ENCODE assay signal across 1 cellular context in the genomic region with DNA sequence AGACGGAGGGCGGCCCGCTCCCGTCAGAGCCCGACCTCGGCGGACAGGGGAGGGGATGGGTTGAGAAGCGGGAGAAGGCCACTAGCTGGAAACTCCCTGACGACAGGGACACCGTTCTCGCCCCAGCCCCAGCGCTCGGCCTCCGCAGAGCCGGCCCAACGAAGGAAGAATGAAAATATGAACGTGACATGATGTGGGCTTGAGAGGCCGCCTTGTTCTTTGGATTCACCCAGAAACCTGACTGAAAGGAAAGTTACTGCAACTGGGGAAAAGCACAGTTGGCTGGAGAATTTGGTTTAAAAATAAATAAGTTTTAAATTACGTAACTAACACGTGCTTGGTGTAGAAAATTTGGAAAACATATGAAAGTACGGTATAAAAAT.
TF ChIP-seq lines count a peak whose summit lies in the region.

No MANE protein-coding gene starts in this region.

TF ChIP-seq in HepG2, 621 proteins besides CTCF, POLR2A, EP300 and RAD21 (continued from another document and continues in another):
- TF ChIP-seq, protein P1, sequence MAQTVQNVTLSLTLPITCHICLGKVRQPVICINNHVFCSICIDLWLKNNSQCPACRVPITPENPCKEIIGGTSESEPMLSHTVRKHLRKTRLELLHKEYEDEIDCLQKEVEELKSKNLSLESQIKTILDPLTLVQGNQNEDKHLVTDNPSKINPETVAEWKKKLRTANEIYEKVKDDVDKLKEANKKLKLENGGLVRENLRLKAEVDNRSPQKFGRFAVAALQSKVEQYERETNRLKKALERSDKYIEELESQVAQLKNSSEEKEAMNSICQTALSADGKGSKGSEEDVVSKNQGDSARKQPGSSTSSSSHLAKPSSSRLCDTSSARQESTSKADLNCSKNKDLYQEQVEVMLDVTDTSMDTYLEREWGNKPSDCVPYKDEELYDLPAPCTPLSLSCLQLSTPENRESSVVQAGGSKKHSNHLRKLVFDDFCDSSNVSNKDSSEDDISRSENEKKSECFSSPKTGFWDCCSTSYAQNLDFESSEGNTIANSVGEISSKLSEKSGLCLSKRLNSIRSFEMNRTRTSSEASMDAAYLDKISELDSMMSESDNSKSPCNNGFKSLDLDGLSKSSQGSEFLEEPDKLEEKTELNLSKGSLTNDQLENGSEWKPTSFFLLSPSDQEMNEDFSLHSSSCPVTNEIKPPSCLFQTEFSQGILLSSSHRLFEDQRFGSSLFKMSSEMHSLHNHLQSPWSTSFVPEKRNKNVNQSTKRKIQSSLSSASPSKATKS (CRISPR knock-in tag; IDR thresholded peaks at IDR 0.05), result 0 out of 2 replicates have a peak, but pooled peaks have one; percentile 37
- TF ChIP-seq HOXA5 (CRISPR knock-in tag; IDR thresholded peaks at IDR 0.05), result no peak
- TF ChIP-seq, protein P2, sequence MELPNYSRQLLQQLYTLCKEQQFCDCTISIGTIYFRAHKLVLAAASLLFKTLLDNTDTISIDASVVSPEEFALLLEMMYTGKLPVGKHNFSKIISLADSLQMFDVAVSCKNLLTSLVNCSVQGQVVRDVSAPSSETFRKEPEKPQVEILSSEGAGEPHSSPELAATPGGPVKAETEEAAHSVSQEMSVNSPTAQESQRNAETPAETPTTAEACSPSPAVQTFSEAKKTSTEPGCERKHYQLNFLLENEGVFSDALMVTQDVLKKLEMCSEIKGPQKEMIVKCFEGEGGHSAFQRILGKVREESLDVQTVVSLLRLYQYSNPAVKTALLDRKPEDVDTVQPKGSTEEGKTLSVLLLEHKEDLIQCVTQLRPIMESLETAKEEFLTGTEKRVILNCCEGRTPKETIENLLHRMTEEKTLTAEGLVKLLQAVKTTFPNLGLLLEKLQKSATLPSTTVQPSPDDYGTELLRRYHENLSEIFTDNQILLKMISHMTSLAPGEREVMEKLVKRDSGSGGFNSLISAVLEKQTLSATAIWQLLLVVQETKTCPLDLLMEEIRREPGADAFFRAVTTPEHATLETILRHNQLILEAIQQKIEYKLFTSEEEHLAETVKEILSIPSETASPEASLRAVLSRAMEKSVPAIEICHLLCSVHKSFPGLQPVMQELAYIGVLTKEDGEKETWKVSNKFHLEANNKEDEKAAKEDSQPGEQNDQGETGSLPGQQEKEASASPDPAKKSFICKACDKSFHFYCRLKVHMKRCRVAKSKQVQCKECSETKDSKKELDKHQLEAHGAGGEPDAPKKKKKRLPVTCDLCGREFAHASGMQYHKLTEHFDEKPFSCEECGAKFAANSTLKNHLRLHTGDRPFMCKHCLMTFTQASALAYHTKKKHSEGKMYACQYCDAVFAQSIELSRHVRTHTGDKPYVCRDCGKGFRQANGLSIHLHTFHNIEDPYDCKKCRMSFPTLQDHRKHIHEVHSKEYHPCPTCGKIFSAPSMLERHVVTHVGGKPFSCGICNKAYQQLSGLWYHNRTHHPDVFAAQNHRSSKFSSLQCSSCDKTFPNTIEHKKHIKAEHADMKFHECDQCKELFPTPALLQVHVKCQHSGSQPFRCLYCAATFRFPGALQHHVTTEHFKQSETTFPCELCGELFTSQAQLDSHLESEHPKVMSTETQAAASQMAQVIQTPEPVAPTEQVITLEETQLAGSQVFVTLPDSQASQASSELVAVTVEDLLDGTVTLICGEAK (IDR thresholded peaks at IDR 0.05), result no peak
- TF ChIP-seq, protein P2 (CRISPR knock-in tag; IDR thresholded peaks at IDR 0.05), result no peak
- no peak for TF ChIP-seq ZNF430 (CRISPR knock-in tag; IDR thresholded peaks at IDR 0.05)
- TF ChIP-seq TOE1 (CRISPR knock-in tag; IDR thresholded peaks at IDR 0.05), result no peak
- TF ChIP-seq, protein P3, sequence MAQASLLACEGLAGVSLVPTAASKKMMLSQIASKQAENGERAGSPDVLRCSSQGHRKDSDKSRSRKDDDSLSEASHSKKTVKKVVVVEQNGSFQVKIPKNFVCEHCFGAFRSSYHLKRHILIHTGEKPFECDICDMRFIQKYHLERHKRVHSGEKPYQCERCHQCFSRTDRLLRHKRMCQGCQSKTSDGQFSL (CRISPR knock-in tag; IDR thresholded peaks at IDR 0.05), result no peak
- no peak for TF ChIP-seq ZNF160 (CRISPR knock-in tag; IDR thresholded peaks at IDR 0.05)
- TF ChIP-seq MAZ (IDR thresholded peaks at IDR 0.05; ENCODE audit: borderline replicate concordance, low read depth, low read length), result no peak
- TF ChIP-seq MAZ (CRISPR knock-in tag; IDR thresholded peaks at IDR 0.05; ENCODE audit: low read depth), result no peak
- TF ChIP-seq ZNF713 (CRISPR knock-in tag; IDR thresholded peaks at IDR 0.05), result 0 out of 2 replicates have a peak, but pooled peaks have one; percentile 9
- no peak for TF ChIP-seq NBN (conservative IDR thresholded peaks at IDR 0.05)
- TF ChIP-seq, protein P4, sequence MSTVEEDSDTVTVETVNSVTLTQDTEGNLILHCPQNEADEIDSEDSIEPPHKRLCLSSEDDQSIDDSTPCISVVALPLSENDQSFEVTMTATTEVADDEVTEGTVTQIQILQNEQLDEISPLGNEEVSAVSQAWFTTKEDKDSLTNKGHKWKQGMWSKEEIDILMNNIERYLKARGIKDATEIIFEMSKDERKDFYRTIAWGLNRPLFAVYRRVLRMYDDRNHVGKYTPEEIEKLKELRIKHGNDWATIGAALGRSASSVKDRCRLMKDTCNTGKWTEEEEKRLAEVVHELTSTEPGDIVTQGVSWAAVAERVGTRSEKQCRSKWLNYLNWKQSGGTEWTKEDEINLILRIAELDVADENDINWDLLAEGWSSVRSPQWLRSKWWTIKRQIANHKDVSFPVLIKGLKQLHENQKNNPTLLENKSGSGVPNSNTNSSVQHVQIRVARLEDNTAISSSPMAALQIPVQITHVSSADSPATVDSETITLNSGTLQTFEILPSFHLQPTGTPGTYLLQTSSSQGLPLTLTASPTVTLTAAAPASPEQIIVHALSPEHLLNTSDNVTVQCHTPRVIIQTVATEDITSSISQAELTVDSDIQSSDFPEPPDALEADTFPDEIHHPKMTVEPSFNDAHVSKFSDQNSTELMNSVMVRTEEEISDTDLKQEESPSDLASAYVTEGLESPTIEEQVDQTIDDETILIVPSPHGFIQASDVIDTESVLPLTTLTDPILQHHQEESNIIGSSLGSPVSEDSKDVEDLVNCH (CRISPR knock-in tag; IDR thresholded peaks at IDR 0.05), result no peak
- TF ChIP-seq ZNF251 (CRISPR knock-in tag; IDR thresholded peaks at IDR 0.05), result no peak
- no peak for TF ChIP-seq RFX5 (IDR thresholded peaks at IDR 0.05; ENCODE audit: low read depth, low read length)
- TF ChIP-seq GTF2F1 (IDR thresholded peaks at IDR 0.05; ENCODE audit: low read length), result no peak
- TF ChIP-seq, protein P5, sequence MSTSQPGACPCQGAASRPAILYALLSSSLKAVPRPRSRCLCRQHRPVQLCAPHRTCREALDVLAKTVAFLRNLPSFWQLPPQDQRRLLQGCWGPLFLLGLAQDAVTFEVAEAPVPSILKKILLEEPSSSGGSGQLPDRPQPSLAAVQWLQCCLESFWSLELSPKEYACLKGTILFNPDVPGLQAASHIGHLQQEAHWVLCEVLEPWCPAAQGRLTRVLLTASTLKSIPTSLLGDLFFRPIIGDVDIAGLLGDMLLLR (CRISPR knock-in tag; IDR thresholded peaks at IDR 0.05), result no peak
- TF ChIP-seq ESRRA (CRISPR knock-in tag; IDR thresholded peaks at IDR 0.05; ENCODE audit: low read depth), result no peak
- no peak for TF ChIP-seq SAFB2 (CRISPR knock-in tag; IDR thresholded peaks at IDR 0.05; ENCODE audit: borderline replicate concordance, low read depth)
- no peak for TF ChIP-seq REL (CRISPR knock-in tag; conservative IDR thresholded peaks at IDR 0.05)
- TF ChIP-seq, protein P6, sequence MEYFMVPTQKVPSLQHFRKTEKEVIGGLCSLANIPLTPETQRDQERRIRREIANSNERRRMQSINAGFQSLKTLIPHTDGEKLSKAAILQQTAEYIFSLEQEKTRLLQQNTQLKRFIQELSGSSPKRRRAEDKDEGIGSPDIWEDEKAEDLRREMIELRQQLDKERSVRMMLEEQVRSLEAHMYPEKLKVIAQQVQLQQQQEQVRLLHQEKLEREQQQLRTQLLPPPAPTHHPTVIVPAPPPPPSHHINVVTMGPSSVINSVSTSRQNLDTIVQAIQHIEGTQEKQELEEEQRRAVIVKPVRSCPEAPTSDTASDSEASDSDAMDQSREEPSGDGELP (IDR thresholded peaks at IDR 0.05; ENCODE audit: borderline replicate concordance, low read depth), result no peak
- no peak for TF ChIP-seq ETV5 (CRISPR knock-in tag; IDR thresholded peaks at IDR 0.05; ENCODE audit: borderline replicate concordance)
- TF ChIP-seq, protein P7, sequence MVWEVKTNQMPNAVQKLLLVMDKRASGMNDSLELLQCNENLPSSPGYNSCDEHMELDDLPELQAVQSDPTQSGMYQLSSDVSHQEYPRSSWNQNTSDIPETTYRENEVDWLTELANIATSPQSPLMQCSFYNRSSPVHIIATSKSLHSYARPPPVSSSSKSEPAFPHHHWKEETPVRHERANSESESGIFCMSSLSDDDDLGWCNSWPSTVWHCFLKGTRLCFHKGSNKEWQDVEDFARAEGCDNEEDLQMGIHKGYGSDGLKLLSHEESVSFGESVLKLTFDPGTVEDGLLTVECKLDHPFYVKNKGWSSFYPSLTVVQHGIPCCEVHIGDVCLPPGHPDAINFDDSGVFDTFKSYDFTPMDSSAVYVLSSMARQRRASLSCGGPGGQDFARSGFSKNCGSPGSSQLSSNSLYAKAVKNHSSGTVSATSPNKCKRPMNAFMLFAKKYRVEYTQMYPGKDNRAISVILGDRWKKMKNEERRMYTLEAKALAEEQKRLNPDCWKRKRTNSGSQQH (CRISPR knock-in tag; IDR thresholded peaks at IDR 0.05; ENCODE audit: low read depth), result no peak
- TF ChIP-seq ZNF616 (CRISPR knock-in tag; IDR thresholded peaks at IDR 0.05; ENCODE audit: low read depth), result no peak
- no peak for TF ChIP-seq HMG20A (CRISPR knock-in tag; IDR thresholded peaks at IDR 0.05; ENCODE audit: borderline replicate concordance)
- TF ChIP-seq ELF1 (CRISPR knock-in tag; IDR thresholded peaks at IDR 0.05), result no peak
- TF ChIP-seq, protein P8, sequence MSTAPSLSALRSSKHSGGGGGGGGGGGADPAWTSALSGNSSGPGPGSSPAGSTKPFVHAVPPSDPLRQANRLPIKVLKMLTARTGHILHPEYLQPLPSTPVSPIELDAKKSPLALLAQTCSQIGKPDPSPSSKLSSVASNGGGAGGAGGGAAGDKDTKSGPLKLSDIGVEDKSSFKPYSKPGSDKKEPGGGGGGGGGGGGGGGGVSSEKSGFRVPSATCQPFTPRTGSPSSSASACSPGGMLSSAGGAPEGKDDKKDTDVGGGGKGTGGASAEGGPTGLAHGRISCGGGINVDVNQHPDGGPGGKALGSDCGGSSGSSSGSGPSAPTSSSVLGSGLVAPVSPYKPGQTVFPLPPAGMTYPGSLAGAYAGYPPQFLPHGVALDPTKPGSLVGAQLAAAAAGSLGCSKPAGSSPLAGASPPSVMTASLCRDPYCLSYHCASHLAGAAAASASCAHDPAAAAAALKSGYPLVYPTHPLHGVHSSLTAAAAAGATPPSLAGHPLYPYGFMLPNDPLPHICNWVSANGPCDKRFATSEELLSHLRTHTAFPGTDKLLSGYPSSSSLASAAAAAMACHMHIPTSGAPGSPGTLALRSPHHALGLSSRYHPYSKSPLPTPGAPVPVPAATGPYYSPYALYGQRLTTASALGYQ (CRISPR knock-in tag; IDR thresholded peaks at IDR 0.05), result no peak
- TF ChIP-seq NFE2L2 (IDR thresholded peaks at IDR 0.05; ENCODE audit: low read length), result no peak
- TF ChIP-seq ZC3H13 (CRISPR knock-in tag; IDR thresholded peaks at IDR 0.05), result no peak
- no peak for TF ChIP-seq GABPB1 (CRISPR knock-in tag; IDR thresholded peaks at IDR 0.05)
- no peak for TF ChIP-seq ZNF777 (CRISPR knock-in tag; IDR thresholded peaks at IDR 0.05)
- no peak for TF ChIP-seq DNMT3B (CRISPR knock-in tag; conservative IDR thresholded peaks at IDR 0.05)
- no peak for TF ChIP-seq ERF (CRISPR knock-in tag; IDR thresholded peaks at IDR 0.05)
- TF ChIP-seq ZNF264 (CRISPR knock-in tag; IDR thresholded peaks at IDR 0.05), result no peak
- TF ChIP-seq ZNF331 (CRISPR knock-in tag; IDR thresholded peaks at IDR 0.05), result no peak
- TF ChIP-seq HNRNPLL (IDR thresholded peaks at IDR 0.05; ENCODE audit: low read depth, low read length, poor library complexity, severe bottlenecking), result no peak
- TF ChIP-seq, protein P9, sequence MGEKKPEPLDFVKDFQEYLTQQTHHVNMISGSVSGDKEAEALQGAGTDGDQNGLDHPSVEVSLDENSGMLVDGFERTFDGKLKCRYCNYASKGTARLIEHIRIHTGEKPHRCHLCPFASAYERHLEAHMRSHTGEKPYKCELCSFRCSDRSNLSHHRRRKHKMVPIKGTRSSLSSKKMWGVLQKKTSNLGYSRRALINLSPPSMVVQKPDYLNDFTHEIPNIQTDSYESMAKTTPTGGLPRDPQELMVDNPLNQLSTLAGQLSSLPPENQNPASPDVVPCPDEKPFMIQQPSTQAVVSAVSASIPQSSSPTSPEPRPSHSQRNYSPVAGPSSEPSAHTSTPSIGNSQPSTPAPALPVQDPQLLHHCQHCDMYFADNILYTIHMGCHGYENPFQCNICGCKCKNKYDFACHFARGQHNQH (CRISPR knock-in tag; IDR thresholded peaks at IDR 0.05), result no peak
- TF ChIP-seq, protein P10, sequence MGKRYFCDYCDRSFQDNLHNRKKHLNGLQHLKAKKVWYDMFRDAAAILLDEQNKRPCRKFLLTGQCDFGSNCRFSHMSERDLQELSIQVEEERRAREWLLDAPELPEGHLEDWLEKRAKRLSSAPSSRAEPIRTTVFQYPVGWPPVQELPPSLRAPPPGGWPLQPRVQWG (CRISPR knock-in tag; IDR thresholded peaks at IDR 0.05; ENCODE audit: borderline replicate concordance, low read depth), result no peak
